In the genomic region with DNA sequence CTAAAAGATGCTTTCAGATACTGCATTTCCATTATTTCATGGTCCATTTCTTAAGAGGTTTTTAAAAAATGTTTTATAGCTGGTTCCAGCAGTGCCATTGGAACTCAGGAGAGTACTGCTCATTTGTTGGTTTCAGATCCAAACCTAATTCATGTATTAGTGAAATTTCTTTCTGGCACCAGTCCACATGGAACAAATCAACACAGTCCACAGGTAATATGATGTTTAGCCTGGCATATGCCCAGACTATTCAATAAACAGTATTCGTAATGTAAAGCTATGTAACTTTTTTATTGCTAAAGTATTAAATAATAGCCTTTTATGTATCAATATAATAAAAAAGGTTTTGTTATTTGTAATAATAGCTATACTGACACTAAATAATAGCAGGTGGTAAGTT, we compare ENCODE assay signal across 21 cellular contexts.
"Had no signal": no experiment of that assay in that cellular context is flagged by ENCODE, and none has a peak within 500 bp of the region (broad histone marks: within the 10 kb centered on the region; RNA-seq: fewer than 3 reads in every experiment).

No MANE protein-coding gene starts in this region.

- H3K4me1 Mint-ChIP-seq: T-cell had no signal

- H3K4me3 Mint-ChIP-seq: T-cell had no signal

- DNase-seq: KBM-7, MG63, NCI-H1092, NCI-H1105 treated with DMSO at 0.1 percent for 48 hours, NCI-H1417 treated with DMSO at 0.1 percent for 48 hours, NCI-H146, NCI-H1694 treated with DMSO at 0.1 percent for 48 hours, NCI-H2029, NCI-H2081 treated with DMSO at 0.1 percent for 48 hours, NCI-H2171, NCI-H226, NCI-H446, NCI-H510A, NCI-H524 treated with DMSO at 0.1 percent for 48 hours, NCI-H69, NCI-H82, Right ventricle myocardium superior, RPMI8226, SK-N-SH, SW 1271, T-cell had no signal

- ATAC-seq: T-cell had no signal

- H3K9me3 Mint-ChIP-seq: T-cell had no signal

- H3K27me3 Mint-ChIP-seq: T-cell had no signal

- H3K4me3 ChIP-seq: MG63 had no signal
